In genomic region chr4:121950212-121950679, GRCh38 we compare ENCODE assay signal across 7 cellular contexts. TPM values are rescaled to one million over a fixed set of nuclear protein-coding genes. Genes with fewer than 3 reads are reported as not detected.
A peak's percentile ranks its signal among the peaks of the same experiment; 100 is the strongest.
DNase-seq lines count a peak whose midpoint lies in the region; ATAC-seq, FAIRE-seq and TF ChIP-seq lines count a peak whose summit lies in the region.

No MANE protein-coding gene starts in this region.

- H3K36me3 Mint-ChIP-seq in memory B cell: no peaks in the 10 kb centered on the region

- no peak for TF ChIP-seq POLR2A in GM12892 (IDR thresholded peaks at IDR 0.05; ENCODE audit: low read depth, low read length)

- peak; percentile 73 for DNase-seq in GM12892 (ENCODE audit: insufficient read length)
- peak; percentile 32 for DNase-seq in NCI-H1092 (lab: John Stamatoyannopoulos, UW)
- DNase-seq in activated CD4-positive, alpha-beta T cell treated with anti-CD3 and anti-CD28 coated beads, Interleukin-2, amount 50 U/mL, for 4 hours: peak; percentile 79 to 82
- peak; percentile 68 for DNase-seq in effector CD8-positive, alpha-beta T cell (lab: John Stamatoyannopoulos, UW)
- peak; percentile 79 to 86 for DNase-seq in memory B cell (ENCODE audit: low spot score in 2 of 2)
- DNase-seq in stimulated activated CD4-positive, alpha-beta T cell treated with anti-CD3 and anti-CD28 coated beads, TNF-alpha, amount 100 ng/mL, for 48 hours (ENCODE audit: low read depth in 3 of 3): peak; percentile 74 to 84 (median 78)

- peak overlapping the region; percentile 85 for H3K4me3 Mint-ChIP-seq in memory B cell

- H3K27ac Mint-ChIP-seq in memory B cell: no peak overlapping the region

- ATAC-seq in HG02571 (IDR thresholded peaks at IDR 0.05; ENCODE audit: unreplicated experiment) (peak; percentile 82), memory B cell (ENCODE audit: low read depth) (peak; percentile 91)

- peaks cover 9% of the 10 kb centered on the region for H3K27me3 Mint-ChIP-seq in memory B cell

- H3K9me3 Mint-ChIP-seq in memory B cell: no peaks in the 10 kb centered on the region

- H3K4me1 Mint-ChIP-seq in memory B cell: peaks cover 8% of the 10 kb centered on the region

- peak; percentile 81 for FAIRE-seq in GM12892 (lab: Jason Lieb, UNC)

RNA-seq across cellular contexts. Expression of gene TRPC3, which starts 1.6 kb away (rescaled TPM):
- polyA plus RNA-seq in GM12892 (2012; ENCODE audit: missing spikeins): not detected

Comparison
In these comparisons a context has a peak if more than half of its experiments do, and no peak if none do; other contexts are left out.
1. Peak in every context shown above with its lines: DNase-seq and ATAC-seq.
2. DNase-seq: peak in every context shown above with its lines; median percentile 82 in memory B cell; 80 in activated CD4-positive, alpha-beta T cell treated with anti-CD3 and anti-CD28 coated beads, Interleukin-2, amount 50 U/mL, for 4 hours; 78 in stimulated activated CD4-positive, alpha-beta T cell treated with anti-CD3 and anti-CD28 coated beads, TNF-alpha, amount 100 ng/mL, for 48 hours; 73 in GM12892; 68 in effector CD8-positive, alpha-beta T cell; 32 in NCI-H1092.